In genomic region chr11:40294343-40294723, GRCh38 we compare ENCODE assay signal across 11 cellular contexts.
A peak's percentile ranks its signal among the peaks of the same experiment; 100 is the strongest.
DNase-seq lines count a peak whose midpoint lies in the region; ATAC-seq and TF ChIP-seq lines count a peak whose summit lies in the region.
"Had no signal": no experiment of that assay in that cellular context is flagged by ENCODE, and none has a peak within 500 bp of the region (broad histone marks: within the 10 kb centered on the region; RNA-seq: fewer than 3 reads in every experiment).

No MANE protein-coding gene starts in this region.

- H3K36me3 Mint-ChIP-seq in Caco-2 (ENCODE audit: insufficient read depth, unreplicated experiment): no peaks in the 10 kb centered on the region

- no peaks in the 10 kb centered on the region for H3K9me3 ChIP-seq in Caco-2
- H3K9me3 ChIP-seq: Peyer's patch had no signal

- DNase-seq in Caco-2: no peak
- no peak for DNase-seq in foreskin keratinocyte
- DNase-seq in GM13976 (ENCODE audit: low spot score): no peak
- DNase-seq in coronary artery (ENCODE audit: low spot score): no peak
- DNase-seq in 8988T: no peak
- DNase-seq in H4 (ENCODE audit: low spot score): no peak

- TF ChIP-seq CTCF in Caco-2 (IDR thresholded peaks at IDR 0.05; ENCODE audit: insufficient read depth in 1 of 2, low read depth in 1 of 2, low read length in 1 of 2, severe bottlenecking in 1 of 2, unreplicated experiment in 1 of 2) (no peak), foreskin keratinocyte (conservative IDR thresholded peaks at IDR 0.05) (no peak), GM13976 (IDR thresholded peaks at IDR 0.05; ENCODE audit: borderline replicate concordance, control extremely low read depth, extremely low read depth, insufficient read depth, missing control alignments) (no peak), coronary artery (IDR thresholded peaks at IDR 0.05) (no peak)

- intact Hi-C loops in Caco-2 (cut with micrococcal nuclease; ENCODE audit: unreplicated experiment): loop anchor here (1.0 to 5.0 kb wide), 2 partner anchors 164 to 1502 kb away; no protein-coding TSS in a partner anchor

- ATAC-seq in GM21529 (IDR thresholded peaks at IDR 0.05; ENCODE audit: unreplicated experiment): peak; percentile 11
- peak; percentile 15 for ATAC-seq in HG03460 (IDR thresholded peaks at IDR 0.05; ENCODE audit: unreplicated experiment)
- peak; percentile 18 for ATAC-seq in foreskin keratinocyte

- no peaks in the 10 kb centered on the region; the same call in 1 of the 2 replicates for H3K27me3 ChIP-seq in Caco-2 (replicated peaks; ENCODE audit: control insufficient read depth, insufficient read depth, low read length)
- H3K27me3 ChIP-seq in foreskin keratinocyte: peaks cover 9% of the 10 kb centered on the region
- H3K27me3 ChIP-seq: Peyer's patch had no signal

- H3K4me1 ChIP-seq in Caco-2 (no peaks in the 10 kb centered on the region), foreskin keratinocyte (peaks cover 5% of the 10 kb centered on the region)
- H3K4me1 ChIP-seq: Peyer's patch had no signal

- H3K9me3 Mint-ChIP-seq in Caco-2 (ENCODE audit: unreplicated experiment): no peaks in the 10 kb centered on the region

- CTCF ChIA-PET in Caco-2 (lab: Charles Lee): interaction anchor here (1.1 to 1.2 kb wide), 5 partner anchors 10 to 169 kb away, joined by 3 to 6 read pairs (median 4); no protein-coding TSS in a partner anchor

- H3K4me3 ChIP-seq in Caco-2 (ENCODE audit: low read depth, low read length) (no peak overlapping the region), coronary artery (no peak overlapping the region)

- H3K27ac ChIP-seq in foreskin keratinocyte: no peak overlapping the region
- H3K27ac ChIP-seq in coronary artery: no peak overlapping the region

- BruUV-seq in Caco-2 (replicated peaks; lab: Mats Ljungman, UMichigan): no TSS peak

- POLR2A ChIA-PET in Caco-2 (lab: Charles Lee): no interaction called here

- H3K4me3 Mint-ChIP-seq in Caco-2 (ENCODE audit: unreplicated experiment): peak overlapping the region; percentile 78

- in situ Hi-C loops in GM13976 (cut with MboI; ENCODE audit: low sequenced_read_pairs, unreplicated experiment): no loop called here

- peaks cover 12% of the 10 kb centered on the region for H3K27me3 Mint-ChIP-seq in Caco-2 (ENCODE audit: insufficient read depth, unreplicated experiment)

- H3K4me1 Mint-ChIP-seq in Caco-2 (ENCODE audit: low read depth, unreplicated experiment): peaks cover 10% of the 10 kb centered on the region

- no peak overlapping the region for H3K27ac Mint-ChIP-seq in Caco-2 (ENCODE audit: unreplicated experiment)
- H3K27ac Mint-ChIP-seq: memory B cell; stimulated activated naive CD8-positive, alpha-beta T cell treated with anti-CD3 and anti-CD28 coated beads, Interleukin-15, Interleukin-2, amounts not matched to agents 100 ng/mL and 50 ng/mL, for 24 hours had no signal

- H3K36me3 ChIP-seq in Caco-2 (ENCODE audit: control insufficient read depth, insufficient read depth, low read length): no peaks in the 10 kb centered on the region
- H3K36me3 ChIP-seq: Peyer's patch had no signal
